Comparison of ENCODE assay signal across 8 cellular contexts in genomic region chr7:67302113-67303039, GRCh38.
DNase-seq lines count a peak whose midpoint lies in the region; ATAC-seq and TF ChIP-seq lines count a peak whose summit lies in the region.

No MANE protein-coding gene starts in this region.

- H3K27ac Mint-ChIP-seq in activated CD4-positive, alpha-beta memory T cell treated with anti-CD3 and anti-CD28 coated beads for 36 hours, result peak overlapping the region; percentile 94

- H3K9ac ChIP-seq in duodenal mucosa (ENCODE audit: low read depth in 1 of 2, low read length in 2 of 2), result peak overlapping the region; percentile 76 to 96

- H3K4me1 Mint-ChIP-seq in activated CD4-positive, alpha-beta memory T cell treated with anti-CD3 and anti-CD28 coated beads for 36 hours (ENCODE audit: low read depth), result peaks cover 17% of the 10 kb centered on the region

- peaks cover 2% of the 10 kb centered on the region for H3K36me3 Mint-ChIP-seq in activated CD4-positive, alpha-beta memory T cell treated with anti-CD3 and anti-CD28 coated beads for 36 hours

- H3K4me3 ChIP-seq in duodenal mucosa (ENCODE audit: low read depth in 1 of 2, low read length in 2 of 2), result peak overlapping the region; percentile 80 to 93
- H3K4me3 ChIP-seq in lower leg skin (ENCODE audit: low read depth, poor library complexity, severe bottlenecking), result peak overlapping the region; percentile 65

- TF ChIP-seq CTCF in lower leg skin (IDR thresholded peaks at IDR 0.05), result no peak

- H3K27me3 ChIP-seq in duodenal mucosa (ENCODE audit: control insufficient read depth in 1 of 2, insufficient read depth in 2 of 2, low read length in 2 of 2), result no peaks in the 10 kb centered on the region

- POLR2A ChIA-PET in activated CD4-positive, alpha-beta memory T cell treated with anti-CD3 and anti-CD28 coated beads for 36 hours (lab: Charles Lee), result interaction anchor here (0.9 to 1.7 kb wide), 2 partner anchors 262 to 307 kb away, joined by 3 to 4 read pairs; partner anchors contain the start of gene SBDS

- peaks cover 4 to 9% of the 10 kb centered on the region in 2 donors for H3K4me1 ChIP-seq in duodenal mucosa (ENCODE audit: control insufficient read depth in 1 of 2, insufficient read depth in 2 of 2, low read length in 2 of 2)

- peak overlapping the region; percentile 98 for H3K27ac ChIP-seq in duodenal mucosa (ENCODE audit: low read depth, low read length)

- no peaks in the 10 kb centered on the region for H3K27me3 Mint-ChIP-seq in activated CD4-positive, alpha-beta memory T cell treated with anti-CD3 and anti-CD28 coated beads for 36 hours

- no peak for TF ChIP-seq POLR2A in lower leg skin (IDR thresholded peaks at IDR 0.05)

- peak; percentile 99 for DNase-seq in CD1c-positive myeloid dendritic cell (ENCODE audit: extremely low spot score)
- DNase-seq in NCI-H774 (lab: John Stamatoyannopoulos, UW), result peak; percentile 98
- peak; percentile 99 for DNase-seq in activated CD4-positive, alpha-beta memory T cell treated with anti-CD3 and anti-CD28 coated beads for 36 hours
- DNase-seq in lower leg skin (ENCODE audit: low spot score in 2 of 2), result peak; percentile 99 to 100
- DNase-seq in stimulated activated CD4-positive, alpha-beta T cell treated with anti-CD3 and anti-CD28 coated beads, Interleukin-4, amount 100 ng/mL, for 48 hours (ENCODE audit: low read depth in 2 of 2), result peak; percentile 94 to 99

- H3K4me3 Mint-ChIP-seq in activated CD4-positive, alpha-beta memory T cell treated with anti-CD3 and anti-CD28 coated beads for 36 hours, result peak overlapping the region; percentile 88

- intact Hi-C loops in activated CD4-positive, alpha-beta memory T cell treated with anti-CD3 and anti-CD28 coated beads for 36 hours (cut with micrococcal nuclease), result loop anchor here (1.0 to 10.0 kb wide), 4 partner anchors 168 to 808 kb away; partner anchors contain the start of gene TYW1
- intact Hi-C loops in lower leg skin (cut with DNase I; ENCODE audit: low total_unique reads), result no loop called here

- H3K9me3 ChIP-seq in duodenal mucosa (ENCODE audit: control insufficient read depth in 1 of 2, low read length in 2 of 2), result no peaks in the 10 kb centered on the region

- ATAC-seq in GM19395 (IDR thresholded peaks at IDR 0.05; ENCODE audit: unreplicated experiment) (peak; percentile 95), HG03565 (IDR thresholded peaks at IDR 0.05; ENCODE audit: unreplicated experiment) (peak; percentile 75)

- 0 to 1% methylated on average over 37 to 62 of the region's 83 CpGs for WGBS in lower leg skin, 2 donors

- CTCF ChIA-PET in activated CD4-positive, alpha-beta memory T cell treated with anti-CD3 and anti-CD28 coated beads for 36 hours (lab: Charles Lee), result interaction anchor here (1.2 to 2.2 kb wide), 2 partner anchors 250 to 262 kb away, joined by 6 to 7 read pairs; no protein-coding TSS in a partner anchor

- H3K36me3 ChIP-seq in duodenal mucosa (ENCODE audit: control insufficient read depth in 1 of 2, insufficient read depth in 2 of 2, low read length in 2 of 2), result peaks cover 0 to 7% of the 10 kb centered on the region in 2 donors

- no peaks in the 10 kb centered on the region for H3K9me3 Mint-ChIP-seq in activated CD4-positive, alpha-beta memory T cell treated with anti-CD3 and anti-CD28 coated beads for 36 hours

Comparison
In these comparisons a context has a peak if more than half of its experiments do, and no peak if none do; other contexts are left out.
1. Peak in every context shown above with its lines: DNase-seq, ATAC-seq, H3K4me3 ChIP-seq and H3K27ac ChIP-seq.